Comparison of ENCODE assay signal across 20 cellular contexts in genomic region chrX:6968231-6968630, GRCh38.
A peak's percentile ranks its signal among the peaks of the same experiment; 100 is the strongest.
DNase-seq lines count a peak whose midpoint lies in the region; ATAC-seq, FAIRE-seq and TF ChIP-seq lines count a peak whose summit lies in the region.
"Had no signal": no experiment of that assay in that cellular context is flagged by ENCODE, and none has a peak within 500 bp of the region (broad histone marks: within the 10 kb centered on the region; RNA-seq: fewer than 3 reads in every experiment).

No MANE protein-coding gene starts in this region.

- H3K27me3 ChIP-seq in astrocyte (ENCODE audit: insufficient read depth, low read length) (no peaks in the 10 kb centered on the region), mesenchymal stem cell (ENCODE audit: control insufficient read depth in 1 of 2, insufficient read depth in 1 of 2, low read length in 2 of 2) (no peaks in the 10 kb centered on the region), trophoblast cell (ENCODE audit: insufficient read depth, low read length) (no peaks in the 10 kb centered on the region)

- H3K79me1 ChIP-seq in mesenchymal stem cell (replicated peaks; ENCODE audit: low read length, poor library complexity, severe bottlenecking) (no peaks in the 10 kb centered on the region), trophoblast cell (ENCODE audit: low read length) (peaks cover 16% of the 10 kb centered on the region)

- H2BK120ac ChIP-seq in mesenchymal stem cell (ENCODE audit: low read depth, low read length) (no peak overlapping the region), trophoblast cell (ENCODE audit: insufficient read depth, low read length, poor library complexity) (peak overlapping the region; percentile 93)

- no peak overlapping the region for H2BK15ac ChIP-seq in mesenchymal stem cell (ENCODE audit: low read depth, poor library complexity, severe bottlenecking)

- H3K4me1 Mint-ChIP-seq in astrocyte (ENCODE audit: low read depth, unreplicated experiment) = peaks cover 14% of the 10 kb centered on the region
- H3K4me1 Mint-ChIP-seq: B cell; CD4-positive, alpha-beta memory T cell had no signal

- peaks cover 7% of the 10 kb centered on the region for H3K4me1 ChIP-seq in astrocyte (ENCODE audit: insufficient read depth, low read length)
- H3K4me1 ChIP-seq in mesenchymal stem cell (ENCODE audit: control insufficient read depth, insufficient read depth, low read depth, low read length) = peaks cover 8% of the 10 kb centered on the region
- peaks cover 10 to 14% of the 10 kb centered on the region in 2 experiments for H3K4me1 ChIP-seq in trophoblast cell (ENCODE audit: control insufficient read depth in 1 of 2, insufficient read depth in 2 of 2, low read length in 2 of 2)

- no peak overlapping the region for H3K23ac ChIP-seq in mesenchymal stem cell (ENCODE audit: low read length in 2 of 2)
- no peak overlapping the region for H3K23ac ChIP-seq in trophoblast cell (ENCODE audit: low read length)

- H2BK12ac ChIP-seq in mesenchymal stem cell (ENCODE audit: low read length in 2 of 2) (no peak overlapping the region), trophoblast cell (ENCODE audit: low read length) (peak overlapping the region; percentile 64)

- no peaks in the 10 kb centered on the region for H3K79me2 ChIP-seq in astrocyte (ENCODE audit: insufficient read depth, low read length)
- no peaks in the 10 kb centered on the region for H3K79me2 ChIP-seq in trophoblast cell (ENCODE audit: control insufficient read depth, insufficient read depth, low read length, poor library complexity)

- peak overlapping the region; percentile 62 for H4K12ac ChIP-seq in trophoblast cell (ENCODE audit: low read depth, low read length)

- H2AK5ac ChIP-seq in mesenchymal stem cell (ENCODE audit: low read length, severe bottlenecking) (no peak overlapping the region), trophoblast cell (ENCODE audit: low read length) (no peak overlapping the region)

- H3K27me3 Mint-ChIP-seq in astrocyte (ENCODE audit: low read depth, unreplicated experiment) = no peaks in the 10 kb centered on the region
- H3K27me3 Mint-ChIP-seq: B cell; CD4-positive, alpha-beta memory T cell had no signal

- no peak overlapping the region for H3K14ac ChIP-seq in mesenchymal stem cell (ENCODE audit: low read length in 2 of 2)
- H3K14ac ChIP-seq in trophoblast cell (ENCODE audit: low read length) = peak overlapping the region; percentile 74

- H3K36me3 Mint-ChIP-seq in astrocyte (ENCODE audit: low read depth, unreplicated experiment) = no peaks in the 10 kb centered on the region

- TF ChIP-seq CTCF in astrocyte (IDR thresholded peaks at IDR 0.05; ENCODE audit: insufficient read depth, low read depth, low read length) = no peak

- peak; percentile 72 for FAIRE-seq in astrocyte (lab: Jason Lieb, UNC)

- peak overlapping the region; percentile 87 for H3K27ac Mint-ChIP-seq in astrocyte (ENCODE audit: unreplicated experiment)
- H3K27ac Mint-ChIP-seq: B cell; CD4-positive, alpha-beta memory T cell had no signal

- H3K4ac ChIP-seq in mesenchymal stem cell (ENCODE audit: low read depth in 1 of 2, low read length in 2 of 2) = no peak overlapping the region
- H3K4ac ChIP-seq in trophoblast cell (ENCODE audit: low read depth, low read length) = no peak overlapping the region

- H3K18ac ChIP-seq in mesenchymal stem cell (ENCODE audit: low read depth in 1 of 2, low read length in 2 of 2) (no peak overlapping the region), trophoblast cell (ENCODE audit: low read length) (peak overlapping the region; percentile 84)

- H4K91ac ChIP-seq in mesenchymal stem cell (ENCODE audit: low read length) (no peak overlapping the region), trophoblast cell (ENCODE audit: low read depth, low read length) (peak overlapping the region; percentile 88)

- H3K9me3 Mint-ChIP-seq in astrocyte (ENCODE audit: unreplicated experiment) = peaks cover 3% of the 10 kb centered on the region

- H3K36me3 ChIP-seq in astrocyte (ENCODE audit: insufficient read depth, low read length) (no peaks in the 10 kb centered on the region), mesenchymal stem cell (ENCODE audit: control insufficient read depth in 1 of 2, insufficient read depth in 2 of 2, low read depth in 1 of 2, low read length in 2 of 2) (no peaks in the 10 kb centered on the region), trophoblast cell (ENCODE audit: control insufficient read depth in 1 of 2, insufficient read depth in 2 of 2, low read length in 2 of 2) (no peaks in the 10 kb centered on the region)

- H4K8ac ChIP-seq in mesenchymal stem cell (ENCODE audit: low read length) (no peak overlapping the region), trophoblast cell (ENCODE audit: low read depth, low read length) (peak overlapping the region; percentile 73)

- no peak overlapping the region for H2AFZ ChIP-seq in astrocyte (ENCODE audit: low read depth, low read length)
- H2AFZ ChIP-seq in mesenchymal stem cell (ENCODE audit: low read depth, low read length) = no peak overlapping the region
- no peak overlapping the region for H2AFZ ChIP-seq in trophoblast cell (ENCODE audit: insufficient read depth, low read length, poor library complexity)

- H3K9me3 ChIP-seq in astrocyte (ENCODE audit: insufficient read depth, low read depth, low read length) (no peaks in the 10 kb centered on the region), mesenchymal stem cell (ENCODE audit: control insufficient read depth, low read length) (peaks cover 19% of the 10 kb centered on the region), trophoblast cell (ENCODE audit: insufficient read depth, low read depth, low read length) (no peaks in the 10 kb centered on the region)
- H3K9me3 ChIP-seq: SK-N-SH had no signal

- no peak overlapping the region for H3K27ac ChIP-seq in astrocyte (ENCODE audit: low read depth, low read length)
- peak overlapping the region; percentile 67 for H3K27ac ChIP-seq in mesenchymal stem cell (ENCODE audit: low read length, poor library complexity, severe bottlenecking)
- peak overlapping the region; percentile 85 for H3K27ac ChIP-seq in trophoblast cell (ENCODE audit: low read depth, low read length)
- H3K27ac ChIP-seq: HL-60 had no signal

- peak overlapping the region; percentile 62 for H3K4me3 Mint-ChIP-seq in astrocyte (ENCODE audit: unreplicated experiment)
- H3K4me3 Mint-ChIP-seq: B cell; CD4-positive, alpha-beta memory T cell had no signal

- peak; percentile 80 for DNase-seq in EH (ENCODE audit: low read depth)
- peak; percentile 2 for DNase-seq in astrocyte (ENCODE audit: low read depth)
- peak; percentile 5 for DNase-seq in mesenchymal stem cell
- peak; percentile 58 to 80 for DNase-seq in trophoblast cell
- no peak for DNase-seq in left lobe of liver (ENCODE audit: low spot score)
- no peak for DNase-seq in RKO (ENCODE audit: low spot score)
- no peak for DNase-seq in SKM-1 (lab: John Stamatoyannopoulos, UW; ENCODE audit: unreplicated experiment)
- DNase-seq: CD4-positive, alpha-beta memory T cell; DMS79 treated with DMSO at 0.1 percent for 48 hours; KG1; NCI-H1092 treated with DMSO at 0.1 percent for 48 hours; NCI-H187; NCI-H446 treated with DMSO at 0.1 percent for 48 hours; NCI-H748 treated with DMSO at 0.1 percent for 48 hours; Right ventricle myocardium superior; SK-N-SH had no signal

- no peaks in the 10 kb centered on the region for H4K20me1 ChIP-seq in astrocyte (ENCODE audit: insufficient read depth, low read length)

- peak overlapping the region; percentile 54 for H3K4me2 ChIP-seq in astrocyte (ENCODE audit: low read length)
- H3K4me2 ChIP-seq in mesenchymal stem cell (ENCODE audit: low read length, poor library complexity, severe bottlenecking) = no peak overlapping the region
- peak overlapping the region; percentile 27 for H3K4me2 ChIP-seq in trophoblast cell (ENCODE audit: low read length)
- H3K4me2 ChIP-seq: SK-N-SH had no signal

- no peak overlapping the region for H3K9ac ChIP-seq in astrocyte (ENCODE audit: low read length)
- H3K9ac ChIP-seq in mesenchymal stem cell (ENCODE audit: low read length) = no peak overlapping the region
- no peak overlapping the region for H3K9ac ChIP-seq in trophoblast cell (ENCODE audit: low read length)
- H3K9ac ChIP-seq: SK-N-SH had no signal

- WGBS in mesenchymal stem cell = 68% methylated on average over 3 of the region's 6 CpGs
- no CpG with 5 or more reads among the region's 6 CpGs for WGBS in trophoblast cell (ENCODE audit: extremely low coverage, insufficient coverage, insufficient read length)

- no peak for ATAC-seq in left lobe of liver
- ATAC-seq in GM21360 (IDR thresholded peaks at IDR 0.05; ENCODE audit: unreplicated experiment) = no peak
- ATAC-seq: HCT116 had no signal

- no peak overlapping the region for H2BK5ac ChIP-seq in mesenchymal stem cell (ENCODE audit: low read depth, low read length, poor library complexity, severe bottlenecking)
- H2BK5ac ChIP-seq in trophoblast cell (ENCODE audit: low read depth, low read length, poor library complexity) = peak overlapping the region; percentile 94

- H3K4me3 ChIP-seq in astrocyte (ENCODE audit: insufficient read depth, low read depth, low read length) (no peak overlapping the region), mesenchymal stem cell (ENCODE audit: insufficient read depth in 1 of 2, low read depth in 1 of 2, low read length in 2 of 2) (no peak overlapping the region), trophoblast cell (ENCODE audit: low read depth, low read length) (no peak overlapping the region)

Comparison
In these comparisons a context has a peak if more than half of its experiments do, and no peak if none do; other contexts are left out.
1. DNase-seq: peak in EH (single experiment), astrocyte (single experiment), mesenchymal stem cell (single experiment) and trophoblast cell (2 of 2); none in left lobe of liver (single experiment), RKO (single experiment) and SKM-1 (single experiment).